Comparison of ENCODE assay signal across 1 cellular context in the genomic region with DNA sequence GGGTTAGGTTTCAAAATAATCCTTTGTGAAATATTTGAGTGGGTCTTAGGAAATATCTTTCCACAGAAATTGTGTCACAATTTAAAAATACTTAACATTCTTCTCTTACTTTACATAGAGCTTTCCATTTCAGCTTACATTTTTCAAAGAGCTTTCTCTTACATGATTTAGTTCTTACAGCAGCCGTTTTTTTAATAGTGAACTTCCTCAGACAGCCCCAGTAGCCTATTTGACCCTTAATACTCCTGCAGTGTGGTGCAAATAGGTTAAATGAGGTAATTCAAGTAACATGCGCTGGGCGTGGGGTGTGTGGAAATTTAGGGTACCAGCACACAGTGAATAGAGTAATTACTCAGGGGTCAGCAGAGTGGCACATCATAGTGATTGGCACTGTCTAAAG.
TF ChIP-seq lines count a peak whose summit lies in the region.

No MANE protein-coding gene starts in this region.

TF ChIP-seq in IMR-90, 13 proteins besides CTCF, POLR2A, EP300 and RAD21:
- TF ChIP-seq, protein P1, sequence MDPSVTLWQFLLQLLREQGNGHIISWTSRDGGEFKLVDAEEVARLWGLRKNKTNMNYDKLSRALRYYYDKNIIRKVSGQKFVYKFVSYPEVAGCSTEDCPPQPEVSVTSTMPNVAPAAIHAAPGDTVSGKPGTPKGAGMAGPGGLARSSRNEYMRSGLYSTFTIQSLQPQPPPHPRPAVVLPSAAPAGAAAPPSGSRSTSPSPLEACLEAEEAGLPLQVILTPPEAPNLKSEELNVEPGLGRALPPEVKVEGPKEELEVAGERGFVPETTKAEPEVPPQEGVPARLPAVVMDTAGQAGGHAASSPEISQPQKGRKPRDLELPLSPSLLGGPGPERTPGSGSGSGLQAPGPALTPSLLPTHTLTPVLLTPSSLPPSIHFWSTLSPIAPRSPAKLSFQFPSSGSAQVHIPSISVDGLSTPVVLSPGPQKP (IDR thresholded peaks at IDR 0.05; ENCODE audit: borderline replicate concordance, low read depth, low read length) = no peak
- TF ChIP-seq CHD1 (IDR thresholded peaks at IDR 0.05; ENCODE audit: low read depth, low read length) = no peak
- TF ChIP-seq MXI1 (IDR thresholded peaks at IDR 0.05; ENCODE audit: borderline replicate concordance, low read depth, low read length) = no peak
- TF ChIP-seq FOS (IDR thresholded peaks at IDR 0.05; ENCODE audit: low read depth, low read length) = no peak
- no peak for TF ChIP-seq BHLHE40 (IDR thresholded peaks at IDR 0.05; ENCODE audit: low read depth, low read length)
- no peak for TF ChIP-seq SMC3 (IDR thresholded peaks at IDR 0.05; ENCODE audit: low read depth, low read length)
- no peak for TF ChIP-seq NFE2L2 (IDR thresholded peaks at IDR 0.05; ENCODE audit: low read depth, low read length)
- no peak for TF ChIP-seq CEBPB (IDR thresholded peaks at IDR 0.05; ENCODE audit: low read depth, low read length)
